ENCODE assay signal across 23 cellular contexts in the genomic region with DNA sequence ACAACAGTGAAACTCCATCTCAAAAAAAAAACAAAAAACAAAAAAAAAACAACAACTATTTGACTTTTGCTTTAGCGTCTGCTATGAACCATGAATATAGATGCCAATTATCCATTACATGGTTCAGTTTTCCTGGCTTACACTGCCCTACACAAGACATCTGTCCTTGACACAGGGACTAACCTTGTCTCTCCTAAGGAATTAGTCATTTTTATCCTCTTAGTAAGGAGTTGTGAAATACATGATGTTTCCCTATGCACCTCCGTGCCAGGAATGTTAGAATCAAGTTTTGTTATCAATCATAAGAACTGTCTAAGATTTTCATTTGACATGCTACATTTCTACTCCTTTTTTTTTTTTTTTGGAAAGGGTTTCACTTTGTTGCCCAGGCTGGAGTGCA.
DNase-seq lines count a peak whose midpoint lies in the region; ATAC-seq, FAIRE-seq and TF ChIP-seq lines count a peak whose summit lies in the region.
"Had no signal": no experiment of that assay in that cellular context is flagged by ENCODE, and none has a peak within 500 bp of the region (broad histone marks: within the 10 kb centered on the region; RNA-seq: fewer than 3 reads in every experiment).

No MANE protein-coding gene starts in this region.

- intact Hi-C loops in CD4-positive, alpha-beta T cell (cut with DNase I, micrococcal nuclease) = no loop called here

- H3K9me3 ChIP-seq in SK-N-SH (no peaks in the 10 kb centered on the region), RWPE2 (ENCODE audit: severe bottlenecking) (no peaks in the 10 kb centered on the region)
- H3K9me3 ChIP-seq in CD4-positive, alpha-beta T cell (ENCODE audit: control insufficient read depth, low read length) = no peaks in the 10 kb centered on the region
- H3K9me3 ChIP-seq: SJSA1 had no signal

- no peak overlapping the region for H2AFZ ChIP-seq in SK-N-SH (ENCODE audit: low read depth)

- H3K27me3 Mint-ChIP-seq in CD4-positive, alpha-beta T cell = no peaks in the 10 kb centered on the region

- no peaks in the 10 kb centered on the region for H3K27me3 ChIP-seq in SK-N-SH (ENCODE audit: insufficient read depth)
- H3K27me3 ChIP-seq in RWPE2 (ENCODE audit: insufficient read depth, poor library complexity, severe bottlenecking) = no peaks in the 10 kb centered on the region
- peaks cover 6% of the 10 kb centered on the region for H3K27me3 ChIP-seq in CD4-positive, alpha-beta T cell (ENCODE audit: control insufficient read depth, insufficient read depth, low read length)
- H3K27me3 ChIP-seq: SJSA1 had no signal

- no peak overlapping the region for H3K4me3 Mint-ChIP-seq in CD4-positive, alpha-beta T cell
- H3K4me3 Mint-ChIP-seq: CD14-positive monocyte had no signal

- H3K9me3 Mint-ChIP-seq in CD4-positive, alpha-beta T cell = peaks cover 3% of the 10 kb centered on the region

- H3K36me3 ChIP-seq in SK-N-SH (replicated peaks in 1 of 2; ENCODE audit: control insufficient read depth in 1 of 2, insufficient read depth in 2 of 2, low read length in 1 of 2) (peaks cover 5 to 20% of the 10 kb centered on the region in 2 experiments), RWPE2 (ENCODE audit: low read depth) (no peaks in the 10 kb centered on the region)
- H3K36me3 ChIP-seq: SJSA1 had no signal

- H3K4me3 ChIP-seq in SK-N-SH (ENCODE audit: low read depth in 2 of 2, low read length in 1 of 2) = no peak overlapping the region
- H3K4me3 ChIP-seq in RWPE2 (ENCODE audit: severe bottlenecking) = no peak overlapping the region
- no peak overlapping the region for H3K4me3 ChIP-seq in fibroblast of pulmonary artery (replicated peaks; ENCODE audit: low read depth, low read length)
- H3K4me3 ChIP-seq in coronary artery = no peak overlapping the region
- H3K4me3 ChIP-seq: K562, SJSA1 had no signal

- ATAC-seq in SK-N-SH treated with all-trans-retinoic acid at 6 μM for 48 hours (peak; percentile 63), RWPE2 (ENCODE audit: low read depth) (0 out of 3 replicates have a peak, but pooled peaks have one; percentile 25)
- no peak for ATAC-seq in CD4-positive, alpha-beta T cell (ENCODE audit: poor library complexity)
- ATAC-seq: K562, Panc1, Right ventricle myocardium inferior had no signal

- no peak for DNase-seq in SK-N-SH
- DNase-seq in RWPE2 (ENCODE audit: low spot score) = no peak
- peak; percentile 19 for DNase-seq in fibroblast of pulmonary artery (ENCODE audit: low read depth)
- DNase-seq in HTR-8/SVneo (ENCODE audit: insufficient read length, low spot score) = no peak
- no peak for DNase-seq in coronary artery (ENCODE audit: low spot score)
- no peak for DNase-seq in CD4-positive, alpha-beta T cell
- DNase-seq in HuH-7 (ENCODE audit: low spot score) = no peak
- DNase-seq: 8988T, H7, MM.1S, NCI-H1048, NCI-H1417 treated with DMSO at 0.1 percent for 48 hours, NCI-H1930, NCI-H2227 treated with DMSO at 0.1 percent for 48 hours, NCI-H510A treated with DMSO at 0.1 percent for 48 hours, NCI-H748 treated with DMSO at 0.1 percent for 48 hours had no signal

- H4K20me1 ChIP-seq in SK-N-SH (ENCODE audit: insufficient read depth) = no peaks in the 10 kb centered on the region

- no peaks in the 10 kb centered on the region for H3K9me2 ChIP-seq in SK-N-SH

- no peak overlapping the region for H3K9ac ChIP-seq in SK-N-SH

- no peak for TF ChIP-seq EP300 in SK-N-SH (IDR thresholded peaks at IDR 0.05; ENCODE audit: borderline replicate concordance in 1 of 2, low read depth in 1 of 2, low read length in 1 of 2)

- no peaks in the 10 kb centered on the region for H3K79me2 ChIP-seq in SK-N-SH (ENCODE audit: insufficient read depth)

- H3K27ac ChIP-seq in SK-N-SH (ENCODE audit: low read depth in 2 of 2, low read length in 1 of 2) = no peak overlapping the region
- H3K27ac ChIP-seq in RWPE2 (ENCODE audit: poor library complexity, severe bottlenecking) = no peak overlapping the region
- H3K27ac ChIP-seq in coronary artery = no peak overlapping the region
- H3K27ac ChIP-seq in CD4-positive, alpha-beta T cell (ENCODE audit: low read depth, low read length) = no peak overlapping the region
- H3K27ac ChIP-seq: SJSA1 had no signal

- CTCF ChIA-PET in SK-N-SH (lab: Yijun Ruan, JAX) = interaction anchor here (0.7 to 2.2 kb wide), 2 partner anchors 11 to 15 kb away, joined by 3 to 6 read pairs; no protein-coding TSS in a partner anchor
- CTCF ChIA-PET in CD4-positive, alpha-beta T cell (lab: Charles Lee) = no interaction called here

- no peaks in the 10 kb centered on the region for H3K4me1 Mint-ChIP-seq in CD4-positive, alpha-beta T cell (ENCODE audit: low read depth)

- TF ChIP-seq RAD21 in SK-N-SH (IDR thresholded peaks at IDR 0.05; ENCODE audit: low read length) = no peak

- TF ChIP-seq CTCF in SK-N-SH (IDR thresholded peaks at IDR 0.05) (no peak), RWPE2 (IDR thresholded peaks at IDR 0.05; ENCODE audit: poor library complexity, severe bottlenecking) (no peak), fibroblast of pulmonary artery (IDR thresholded peaks at IDR 0.05; ENCODE audit: low read length, missing control alignments) (no peak), coronary artery (IDR thresholded peaks at IDR 0.05) (no peak)
- no peak for TF ChIP-seq CTCF in CD4-positive, alpha-beta T cell (IDR thresholded peaks at IDR 0.05)

- POLR2A ChIA-PET in SK-N-SH (lab: Yijun Ruan, JAX) = no interaction called here
- POLR2A ChIA-PET in CD4-positive, alpha-beta T cell (lab: Charles Lee) = no interaction called here

- no peak overlapping the region for H3K27ac Mint-ChIP-seq in CD4-positive, alpha-beta T cell
- H3K27ac Mint-ChIP-seq: CD14-positive monocyte had no signal

- H3K36me3 Mint-ChIP-seq in CD4-positive, alpha-beta T cell (ENCODE audit: low read depth) = no peaks in the 10 kb centered on the region
- H3K36me3 Mint-ChIP-seq: CD14-positive monocyte had no signal

- H3F3A ChIP-seq in SK-N-SH (replicated peaks; ENCODE audit: insufficient read depth) = no peaks in the 10 kb centered on the region

- WGBS in SK-N-SH (ENCODE audit: low lambda C conversion rate) = 62% methylated on average over 2 of the region's 2 CpGs

- peaks cover 0 to 11% of the 10 kb centered on the region in 2 experiments; a peak in 2 of 4 replicates for H3K4me1 ChIP-seq in SK-N-SH (ENCODE audit: control insufficient read depth in 1 of 2, insufficient read depth in 2 of 2, low read depth in 1 of 2, low read length in 1 of 2)
- no peaks in the 10 kb centered on the region for H3K4me1 ChIP-seq in RWPE2 (ENCODE audit: insufficient read depth, poor library complexity, severe bottlenecking)
- H3K4me1 ChIP-seq: SJSA1 had no signal

- no peak overlapping the region for H3K4me2 ChIP-seq in SK-N-SH

- FAIRE-seq in HTR-8/SVneo (lab: Jason Lieb, UNC) = no peak
- FAIRE-seq: D721Med, K562 had no signal

TF ChIP-seq in SK-N-SH treated with all-trans-retinoic acid at 6 μM for 48 hours, 23 proteins besides CTCF, POLR2A, EP300 and RAD21:
- no peak for TF ChIP-seq ARNTL (CRISPR knock-in tag; IDR thresholded peaks at IDR 0.05; ENCODE audit: borderline replicate concordance, low read depth)

TF ChIP-seq in SK-N-SH, 30 proteins besides CTCF, POLR2A, EP300 and RAD21:
- TF ChIP-seq, protein P1, sequence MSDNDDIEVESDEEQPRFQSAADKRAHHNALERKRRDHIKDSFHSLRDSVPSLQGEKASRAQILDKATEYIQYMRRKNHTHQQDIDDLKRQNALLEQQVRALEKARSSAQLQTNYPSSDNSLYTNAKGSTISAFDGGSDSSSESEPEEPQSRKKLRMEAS (IDR thresholded peaks at IDR 0.05; ENCODE audit: low read depth) = no peak
- TF ChIP-seq TAF1 (IDR thresholded peaks at IDR 0.05; ENCODE audit: borderline replicate concordance, low read depth, low read length) (no peak), USF2 (IDR thresholded peaks at IDR 0.05; ENCODE audit: borderline replicate concordance, low read depth, low read length) (no peak), NFIC (IDR thresholded peaks at IDR 0.05; ENCODE audit: borderline replicate concordance) (no peak), RXRA (IDR thresholded peaks at IDR 0.05; ENCODE audit: borderline replicate concordance, low read depth) (no peak), MXI1 (IDR thresholded peaks at IDR 0.05; ENCODE audit: low read depth, low read length) (no peak)
